Comparison of ENCODE assay signal across 8 cellular contexts in the genomic region with DNA sequence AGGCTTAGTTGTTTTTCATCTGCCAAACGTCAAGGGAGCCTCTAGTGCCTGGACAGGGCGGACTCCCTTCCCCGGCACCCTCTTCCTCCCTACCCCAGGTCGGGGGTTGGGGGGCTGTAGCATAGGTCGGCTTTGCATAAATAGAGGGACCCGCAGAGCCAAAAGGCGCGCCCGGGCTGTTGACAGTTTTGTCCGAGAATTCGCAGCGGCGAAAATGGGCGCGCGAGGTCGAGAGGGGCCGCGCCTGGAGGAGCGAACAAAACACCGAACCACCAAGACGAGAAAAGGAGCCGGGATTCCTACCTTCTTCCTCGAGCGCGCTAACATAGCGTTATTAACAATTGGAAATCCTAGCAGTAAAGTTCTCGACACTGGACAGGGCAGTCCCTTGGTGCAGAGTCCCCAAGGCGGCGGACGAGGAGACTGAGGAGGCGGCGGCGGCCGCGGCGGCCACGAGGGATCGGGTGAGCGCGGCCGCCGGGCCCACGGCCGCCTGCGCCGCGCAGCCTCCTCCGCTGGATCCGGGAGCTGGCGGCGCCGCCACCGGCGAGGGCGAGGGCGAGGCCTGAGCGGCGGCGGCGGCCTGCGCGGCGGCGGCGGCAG. TPM values are rescaled to one million over a fixed set of nuclear protein-coding genes. Genes with fewer than 3 reads are reported as not detected.
A peak's percentile ranks its signal among the peaks of the same experiment; 100 is the strongest.
DNase-seq lines count a peak whose midpoint lies in the region; ATAC-seq and TF ChIP-seq lines count a peak whose summit lies in the region.

No MANE protein-coding gene starts in this region.

- ATAC-seq in CD8-positive, alpha-beta T cell = peak; percentile 3
- ATAC-seq in GM18517 (IDR thresholded peaks at IDR 0.05; ENCODE audit: unreplicated experiment) = no peak
- no peak for ATAC-seq in GM18907 (IDR thresholded peaks at IDR 0.05; ENCODE audit: unreplicated experiment)
- no peak for ATAC-seq in GM21786 (IDR thresholded peaks at IDR 0.05; ENCODE audit: unreplicated experiment)

- no peak overlapping the region for H3K9ac ChIP-seq in HUES64 (ENCODE audit: low read depth, low read length)

- H3K4me3 Mint-ChIP-seq in CD8-positive, alpha-beta T cell = peak overlapping the region; percentile 64

- peaks cover 82% of the 10 kb centered on the region for H3K27me3 ChIP-seq in CD8-positive, alpha-beta T cell (ENCODE audit: insufficient read depth, low read length)
- H3K27me3 ChIP-seq in HUES64 (ENCODE audit: insufficient read depth, low read length) = peaks cover 96% of the 10 kb centered on the region

- TF ChIP-seq CTCF in CD8-positive, alpha-beta T cell (IDR thresholded peaks at IDR 0.05) = no peak

- CTCF ChIA-PET in CD8-positive, alpha-beta T cell (lab: Charles Lee) = interaction anchor here (5.3 kb wide), 1 partner anchor 231 kb away, joined by 42 read pairs; no protein-coding TSS in a partner anchor

- H3K36me3 ChIP-seq in CD8-positive, alpha-beta T cell (ENCODE audit: insufficient read depth, low read length) = no peaks in the 10 kb centered on the region
- H3K36me3 ChIP-seq in HUES64 (ENCODE audit: insufficient read depth, low read length) = no peaks in the 10 kb centered on the region

- WGBS in HUES64 = under 1% methylated on average over 66 of the region's 66 CpGs

- POLR2A ChIA-PET in CD8-positive, alpha-beta T cell (lab: Charles Lee) = interaction anchor here (1.1 kb wide), 1 partner anchor 52 kb away, joined by 3 read pairs; a partner anchor contains a TSS

- H3K4me3 ChIP-seq in CD8-positive, alpha-beta T cell (ENCODE audit: low read depth, low read length) = no peak overlapping the region
- peak overlapping the region; percentile 47 for H3K4me3 ChIP-seq in HUES64 (ENCODE audit: low read length)

- peaks cover 8% of the 10 kb centered on the region for H3K9me3 Mint-ChIP-seq in CD8-positive, alpha-beta T cell

- DNase-seq in CD8-positive, alpha-beta T cell = no peak
- peak; percentile 63 for DNase-seq in astrocyte of the hippocampus (ENCODE audit: low read depth, low spot score)
- peak; percentile 53 for DNase-seq in myocyte (ENCODE audit: low read depth)
- no peak for DNase-seq in NCI-H1436 treated with DMSO at 0.1 percent for 48 hours (lab: John Stamatoyannopoulos, UW)

- peaks cover 3% of the 10 kb centered on the region for H3K9me3 ChIP-seq in CD8-positive, alpha-beta T cell (ENCODE audit: low read length)
- H3K9me3 ChIP-seq in HUES64 (ENCODE audit: insufficient read depth, low read depth, low read length) = no peaks in the 10 kb centered on the region

- H3K36me3 Mint-ChIP-seq in CD8-positive, alpha-beta T cell = no peaks in the 10 kb centered on the region

- intact Hi-C loops in CD8-positive, alpha-beta T cell (cut with DNase I, micrococcal nuclease) = no loop called here

- peaks cover 70% of the 10 kb centered on the region for H3K27me3 Mint-ChIP-seq in CD8-positive, alpha-beta T cell (ENCODE audit: low read depth)

- peaks cover 19% of the 10 kb centered on the region for H3K4me1 ChIP-seq in CD8-positive, alpha-beta T cell (ENCODE audit: insufficient read depth, low read length)
- peaks cover 14% of the 10 kb centered on the region for H3K4me1 ChIP-seq in HUES64 (ENCODE audit: insufficient read depth, low read length)

- no peak overlapping the region for H3K27ac ChIP-seq in CD8-positive, alpha-beta T cell (ENCODE audit: low read depth, low read length)
- no peak overlapping the region for H3K27ac ChIP-seq in HUES64 (ENCODE audit: low read depth, low read length)

- no peak overlapping the region for H3K27ac Mint-ChIP-seq in CD8-positive, alpha-beta T cell

- H3K4me1 Mint-ChIP-seq in CD8-positive, alpha-beta T cell (ENCODE audit: low read depth) = peaks cover 19% of the 10 kb centered on the region

RNA-seq across cellular contexts. Expression of a gene that starts 1.8 kb away (rescaled TPM):
- total RNA-seq in CD8-positive, alpha-beta T cell = under 1 TPM in 1 of 2 experiments, not detected in 1; 0.35 TPM
- 0.60 TPM for polyA plus RNA-seq in HUES64 (2013, experiment 1 of 2)
- 1.3 TPM for polyA plus RNA-seq in HUES64 (2013, experiment 2 of 2)
- total RNA-seq in myocyte = 14.0 and 18.6 TPM in 2 replicates
- polyA plus RNA-seq in myocyte (2012) = 19.6 TPM

RNA-seq across cellular contexts. Expression of a gene that starts 51.5 kb away (rescaled TPM):
- 100 to 1,000 TPM; 808 to 815 TPM for total RNA-seq in CD8-positive, alpha-beta T cell
- 759 TPM for polyA plus RNA-seq in HUES64 (2013, experiment 1 of 2)
- polyA plus RNA-seq in HUES64 (2013, experiment 2 of 2) = 803 TPM
- 458 and 480 TPM in 2 replicates for total RNA-seq in myocyte
- polyA plus RNA-seq in myocyte (2012) = 470 TPM

Comparison
In these comparisons a context has a peak if more than half of its experiments do, and no peak if none do; other contexts are left out.
1. DNase-seq: peak in astrocyte of the hippocampus (single experiment) and myocyte (single experiment); none in CD8-positive, alpha-beta T cell (0 of 7) and NCI-H1436 treated with DMSO at 0.1 percent for 48 hours (single experiment).
2. RNA of a gene that starts 1.8 kb away (total RNA-seq): 14.0 to 18.6 TPM in myocyte; 0.35 TPM in CD8-positive, alpha-beta T cell; every median in the first group is over 10 times any median in the second.